1 cellular context compared by ENCODE assay signal in the genomic region with DNA sequence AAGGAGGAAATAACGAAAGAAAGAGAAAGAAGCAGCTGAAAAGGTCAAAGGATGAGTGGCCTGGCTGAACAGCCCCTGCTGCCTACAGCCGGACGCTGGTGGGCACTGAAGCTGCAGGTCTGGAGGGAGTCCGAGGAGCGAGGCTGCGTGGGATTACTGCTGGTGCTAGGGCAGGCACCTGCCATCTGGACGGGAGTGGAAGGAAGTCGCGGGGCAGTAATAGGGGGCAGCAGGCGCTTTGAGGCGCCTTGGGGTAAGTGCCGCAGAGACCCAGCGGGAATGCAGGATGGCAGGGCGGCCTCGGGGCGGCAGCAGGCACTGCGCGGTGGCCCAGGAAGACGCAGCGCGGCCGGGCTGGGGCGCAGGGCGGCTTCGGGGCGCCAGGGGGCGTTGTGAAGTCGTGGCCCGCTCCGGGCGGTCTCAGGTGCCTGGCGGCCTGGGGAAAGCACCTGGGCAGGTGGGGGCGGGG.
TF ChIP-seq lines count a peak whose summit lies in the region.

No MANE protein-coding gene starts in this region.

TF ChIP-seq in HepG2, 621 proteins besides CTCF, POLR2A, EP300 and RAD21 (continued from another document and continues in another):
- TF ChIP-seq ZKSCAN8 (CRISPR knock-in tag; IDR thresholded peaks at IDR 0.05; ENCODE audit: borderline replicate concordance) = 0 out of 2 replicates have a peak, but pooled peaks have one; percentile 55
- TF ChIP-seq, protein P1, sequence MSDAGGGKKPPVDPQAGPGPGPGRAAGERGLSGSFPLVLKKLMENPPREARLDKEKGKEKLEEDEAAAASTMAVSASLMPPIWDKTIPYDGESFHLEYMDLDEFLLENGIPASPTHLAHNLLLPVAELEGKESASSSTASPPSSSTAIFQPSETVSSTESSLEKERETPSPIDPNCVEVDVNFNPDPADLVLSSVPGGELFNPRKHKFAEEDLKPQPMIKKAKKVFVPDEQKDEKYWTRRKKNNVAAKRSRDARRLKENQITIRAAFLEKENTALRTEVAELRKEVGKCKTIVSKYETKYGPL (CRISPR knock-in tag; IDR thresholded peaks at IDR 0.05) = no peak
- TF ChIP-seq, protein P2, sequence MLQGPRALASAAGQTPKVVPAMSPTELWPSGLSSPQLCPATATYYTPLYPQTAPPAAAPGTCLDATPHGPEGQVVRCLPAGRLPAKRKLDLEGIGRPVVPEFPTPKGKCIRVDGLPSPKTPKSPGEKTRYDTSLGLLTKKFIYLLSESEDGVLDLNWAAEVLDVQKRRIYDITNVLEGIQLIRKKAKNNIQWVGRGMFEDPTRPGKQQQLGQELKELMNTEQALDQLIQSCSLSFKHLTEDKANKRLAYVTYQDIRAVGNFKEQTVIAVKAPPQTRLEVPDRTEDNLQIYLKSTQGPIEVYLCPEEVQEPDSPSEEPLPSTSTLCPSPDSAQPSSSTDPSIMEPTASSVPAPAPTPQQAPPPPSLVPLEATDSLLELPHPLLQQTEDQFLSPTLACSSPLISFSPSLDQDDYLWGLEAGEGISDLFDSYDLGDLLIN (CRISPR knock-in tag; IDR thresholded peaks at IDR 0.05; ENCODE audit: borderline replicate concordance) = peak; percentile 60; the same call in 1 of the 2 replicates
- TF ChIP-seq KDM6A (CRISPR knock-in tag; IDR thresholded peaks at IDR 0.05; ENCODE audit: low read depth) = no peak
- TF ChIP-seq KLF16 (CRISPR knock-in tag; IDR thresholded peaks at IDR 0.05) = peak in 1 of 2 experiments; percentile 77; a peak in 2 of 4 replicates
- TF ChIP-seq RELA (CRISPR knock-in tag; IDR thresholded peaks at IDR 0.05) = peak; percentile 90; the same call in 1 of the 2 replicates
- TF ChIP-seq, protein P3, sequence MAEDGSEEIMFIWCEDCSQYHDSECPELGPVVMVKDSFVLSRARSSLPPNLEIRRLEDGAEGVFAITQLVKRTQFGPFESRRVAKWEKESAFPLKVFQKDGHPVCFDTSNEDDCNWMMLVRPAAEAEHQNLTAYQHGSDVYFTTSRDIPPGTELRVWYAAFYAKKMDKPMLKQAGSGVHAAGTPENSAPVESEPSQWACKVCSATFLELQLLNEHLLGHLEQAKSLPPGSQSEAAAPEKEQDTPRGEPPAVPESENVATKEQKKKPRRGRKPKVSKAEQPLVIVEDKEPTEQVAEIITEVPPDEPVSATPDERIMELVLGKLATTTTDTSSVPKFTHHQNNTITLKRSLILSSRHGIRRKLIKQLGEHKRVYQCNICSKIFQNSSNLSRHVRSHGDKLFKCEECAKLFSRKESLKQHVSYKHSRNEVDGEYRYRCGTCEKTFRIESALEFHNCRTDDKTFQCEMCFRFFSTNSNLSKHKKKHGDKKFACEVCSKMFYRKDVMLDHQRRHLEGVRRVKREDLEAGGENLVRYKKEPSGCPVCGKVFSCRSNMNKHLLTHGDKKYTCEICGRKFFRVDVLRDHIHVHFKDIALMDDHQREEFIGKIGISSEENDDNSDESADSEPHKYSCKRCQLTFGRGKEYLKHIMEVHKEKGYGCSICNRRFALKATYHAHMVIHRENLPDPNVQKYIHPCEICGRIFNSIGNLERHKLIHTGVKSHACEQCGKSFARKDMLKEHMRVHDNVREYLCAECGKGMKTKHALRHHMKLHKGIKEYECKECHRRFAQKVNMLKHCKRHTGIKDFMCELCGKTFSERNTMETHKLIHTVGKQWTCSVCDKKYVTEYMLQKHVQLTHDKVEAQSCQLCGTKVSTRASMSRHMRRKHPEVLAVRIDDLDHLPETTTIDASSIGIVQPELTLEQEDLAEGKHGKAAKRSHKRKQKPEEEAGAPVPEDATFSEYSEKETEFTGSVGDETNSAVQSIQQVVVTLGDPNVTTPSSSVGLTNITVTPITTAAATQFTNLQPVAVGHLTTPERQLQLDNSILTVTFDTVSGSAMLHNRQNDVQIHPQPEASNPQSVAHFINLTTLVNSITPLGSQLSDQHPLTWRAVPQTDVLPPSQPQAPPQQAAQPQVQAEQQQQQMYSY (CRISPR knock-in tag; IDR thresholded peaks at IDR 0.05) = no peak
- TF ChIP-seq SMC3 (IDR thresholded peaks at IDR 0.05; ENCODE audit: low read length) = peak; percentile 60; the same call in 1 of the 2 replicates
- TF ChIP-seq FOXM1 (CRISPR knock-in tag; IDR thresholded peaks at IDR 0.05) = no peak
- no peak for TF ChIP-seq PREB (CRISPR knock-in tag; IDR thresholded peaks at IDR 0.05)
- TF ChIP-seq NCOA2 (CRISPR knock-in tag; IDR thresholded peaks at IDR 0.05) = 0 out of 2 replicates have a peak, but pooled peaks have one; percentile 13
- no peak for TF ChIP-seq ZNF432 (CRISPR knock-in tag; IDR thresholded peaks at IDR 0.05; ENCODE audit: borderline replicate concordance)
- no peak for TF ChIP-seq ELF1 (CRISPR knock-in tag; IDR thresholded peaks at IDR 0.05)
- no peak for TF ChIP-seq RFX5 (IDR thresholded peaks at IDR 0.05; ENCODE audit: low read depth, low read length)
- no peak for TF ChIP-seq ZNF782 (CRISPR knock-in tag; IDR thresholded peaks at IDR 0.05; ENCODE audit: borderline replicate concordance)
- no peak for TF ChIP-seq REPIN1 (CRISPR knock-in tag; IDR thresholded peaks at IDR 0.05; ENCODE audit: borderline replicate concordance, low read depth)
- TF ChIP-seq MTF2 (CRISPR knock-in tag; IDR thresholded peaks at IDR 0.05; ENCODE audit: borderline replicate concordance) = no peak; the same call in 1 of the 2 replicates
- TF ChIP-seq SNAPC2 (CRISPR knock-in tag; IDR thresholded peaks at IDR 0.05) = no peak
- peak; percentile 82 for TF ChIP-seq MIXL1 (CRISPR knock-in tag; IDR thresholded peaks at IDR 0.05)
- no peak for TF ChIP-seq SIN3B (IDR thresholded peaks at IDR 0.05; ENCODE audit: low read length)
- TF ChIP-seq NR2F6 (IDR thresholded peaks at IDR 0.05) = no peak
- TF ChIP-seq NR2F6 (CRISPR knock-in tag; IDR thresholded peaks at IDR 0.05) = peak; percentile 35; the same call in 1 of the 2 replicates
- no peak for TF ChIP-seq HMGXB3 (CRISPR knock-in tag; IDR thresholded peaks at IDR 0.05; ENCODE audit: borderline replicate concordance)
- no peak for TF ChIP-seq ZNF746 (CRISPR knock-in tag; IDR thresholded peaks at IDR 0.05)
- TF ChIP-seq, protein P4, sequence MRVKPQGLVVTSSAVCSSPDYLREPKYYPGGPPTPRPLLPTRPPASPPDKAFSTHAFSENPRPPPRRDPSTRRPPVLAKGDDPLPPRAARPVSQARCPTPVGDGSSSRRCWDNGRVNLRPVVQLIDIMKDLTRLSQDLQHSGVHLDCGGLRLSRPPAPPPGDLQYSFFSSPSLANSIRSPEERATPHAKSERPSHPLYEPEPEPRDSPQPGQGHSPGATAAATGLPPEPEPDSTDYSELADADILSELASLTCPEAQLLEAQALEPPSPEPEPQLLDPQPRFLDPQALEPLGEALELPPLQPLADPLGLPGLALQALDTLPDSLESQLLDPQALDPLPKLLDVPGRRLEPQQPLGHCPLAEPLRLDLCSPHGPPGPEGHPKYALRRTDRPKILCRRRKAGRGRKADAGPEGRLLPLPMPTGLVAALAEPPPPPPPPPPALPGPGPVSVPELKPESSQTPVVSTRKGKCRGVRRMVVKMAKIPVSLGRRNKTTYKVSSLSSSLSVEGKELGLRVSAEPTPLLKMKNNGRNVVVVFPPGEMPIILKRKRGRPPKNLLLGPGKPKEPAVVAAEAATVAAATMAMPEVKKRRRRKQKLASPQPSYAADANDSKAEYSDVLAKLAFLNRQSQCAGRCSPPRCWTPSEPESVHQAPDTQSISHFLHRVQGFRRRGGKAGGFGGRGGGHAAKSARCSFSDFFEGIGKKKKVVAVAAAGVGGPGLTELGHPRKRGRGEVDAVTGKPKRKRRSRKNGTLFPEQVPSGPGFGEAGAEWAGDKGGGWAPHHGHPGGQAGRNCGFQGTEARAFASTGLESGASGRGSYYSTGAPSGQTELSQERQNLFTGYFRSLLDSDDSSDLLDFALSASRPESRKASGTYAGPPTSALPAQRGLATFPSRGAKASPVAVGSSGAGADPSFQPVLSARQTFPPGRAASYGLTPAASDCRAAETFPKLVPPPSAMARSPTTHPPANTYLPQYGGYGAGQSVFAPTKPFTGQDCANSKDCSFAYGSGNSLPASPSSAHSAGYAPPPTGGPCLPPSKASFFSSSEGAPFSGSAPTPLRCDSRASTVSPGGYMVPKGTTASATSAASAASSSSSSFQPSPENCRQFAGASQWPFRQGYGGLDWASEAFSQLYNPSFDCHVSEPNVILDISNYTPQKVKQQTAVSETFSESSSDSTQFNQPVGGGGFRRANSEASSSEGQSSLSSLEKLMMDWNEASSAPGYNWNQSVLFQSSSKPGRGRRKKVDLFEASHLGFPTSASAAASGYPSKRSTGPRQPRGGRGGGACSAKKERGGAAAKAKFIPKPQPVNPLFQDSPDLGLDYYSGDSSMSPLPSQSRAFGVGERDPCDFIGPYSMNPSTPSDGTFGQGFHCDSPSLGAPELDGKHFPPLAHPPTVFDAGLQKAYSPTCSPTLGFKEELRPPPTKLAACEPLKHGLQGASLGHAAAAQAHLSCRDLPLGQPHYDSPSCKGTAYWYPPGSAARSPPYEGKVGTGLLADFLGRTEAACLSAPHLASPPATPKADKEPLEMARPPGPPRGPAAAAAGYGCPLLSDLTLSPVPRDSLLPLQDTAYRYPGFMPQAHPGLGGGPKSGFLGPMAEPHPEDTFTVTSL (CRISPR knock-in tag; IDR thresholded peaks at IDR 0.05; ENCODE audit: borderline replicate concordance) = no peak
- no peak for TF ChIP-seq SMAD9 (CRISPR knock-in tag; IDR thresholded peaks at IDR 0.05)
- no peak for TF ChIP-seq ZNF44 (CRISPR knock-in tag; IDR thresholded peaks at IDR 0.05)
- TF ChIP-seq ZNF768 (CRISPR knock-in tag; IDR thresholded peaks at IDR 0.05) = peak; percentile 83
- no peak for TF ChIP-seq GRHL1 (CRISPR knock-in tag; conservative IDR thresholded peaks at IDR 0.05)
- peak; percentile 78; the same call in 1 of the 2 replicates for TF ChIP-seq SPEN (CRISPR knock-in tag; IDR thresholded peaks at IDR 0.05; ENCODE audit: low read depth)
- TF ChIP-seq ZNF550 (CRISPR knock-in tag; IDR thresholded peaks at IDR 0.05; ENCODE audit: borderline replicate concordance) = no peak
- TF ChIP-seq ZSCAN9 (CRISPR knock-in tag; IDR thresholded peaks at IDR 0.05; ENCODE audit: borderline replicate concordance) = peak; percentile 67; the same call in 1 of the 2 replicates
- TF ChIP-seq CHCHD3 (CRISPR knock-in tag; IDR thresholded peaks at IDR 0.05) = 0 out of 2 replicates have a peak, but pooled peaks have one; percentile 6
- no peak for TF ChIP-seq ARNT (IDR thresholded peaks at IDR 0.05)
- TF ChIP-seq EHMT2 (IDR thresholded peaks at IDR 0.05; ENCODE audit: borderline replicate concordance, low read depth, low read length) = no peak
- peak; percentile 46; the same call in 1 of the 2 replicates for TF ChIP-seq ZBTB44 (CRISPR knock-in tag; IDR thresholded peaks at IDR 0.05)
- TF ChIP-seq ZNF547 (CRISPR knock-in tag; IDR thresholded peaks at IDR 0.05) = no peak
